In the genomic region with DNA sequence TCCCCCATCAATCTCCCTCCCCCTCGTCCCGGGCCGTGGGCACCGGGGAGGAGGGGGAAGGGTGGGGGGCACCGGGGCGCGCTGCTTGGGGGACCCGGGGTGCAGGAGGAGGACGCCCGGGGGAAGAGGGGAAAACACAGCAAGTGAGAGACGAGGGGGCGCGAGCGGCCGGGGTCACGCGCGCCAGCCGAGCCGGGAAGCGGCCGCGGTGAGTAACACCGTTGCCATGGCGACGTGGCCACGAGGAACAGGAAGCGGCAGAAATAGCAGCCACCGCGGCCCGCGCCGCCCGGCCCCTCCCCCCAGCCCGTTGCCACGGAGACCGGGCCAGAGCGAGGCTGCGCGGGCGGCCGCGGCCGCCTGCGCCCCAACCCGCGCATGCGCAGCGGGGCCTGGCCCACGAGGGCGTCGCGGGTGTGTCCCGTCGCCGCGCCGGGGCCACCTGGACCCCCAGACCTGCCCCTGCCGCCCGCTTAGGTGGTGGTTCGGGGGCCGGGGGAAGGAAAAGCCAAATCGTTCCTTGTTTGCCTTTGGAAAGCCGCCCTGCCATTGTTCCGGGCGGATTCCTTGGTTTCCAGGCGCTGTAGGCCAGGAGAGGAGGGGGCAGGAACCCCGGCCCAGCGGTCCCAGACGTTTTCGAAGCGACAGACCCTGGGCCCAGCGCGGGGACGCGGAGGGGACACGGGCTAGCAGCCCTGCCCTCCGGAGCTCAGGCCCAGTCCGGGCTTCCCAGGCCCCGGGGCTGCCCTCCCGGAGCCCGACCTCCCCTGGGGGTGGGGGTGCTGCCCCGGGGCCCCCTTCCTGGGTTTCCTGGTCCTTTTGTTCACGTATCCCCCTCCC, we compare ENCODE assay signal across 8 cellular contexts.
A peak's percentile ranks its signal among the peaks of the same experiment; 100 is the strongest.
DNase-seq lines count a peak whose midpoint lies in the region; ATAC-seq and TF ChIP-seq lines count a peak whose summit lies in the region.

No MANE protein-coding gene starts in this region.

- no peak overlapping the region for H3K4me3 ChIP-seq in KMS-11 (IDR thresholded peaks at IDR 0.05; ENCODE audit: insufficient read depth, low read depth, low read length)
- H3K4me3 ChIP-seq in esophagus muscularis mucosa = peak overlapping the region; percentile 64 to 74 (median 70)
- peak overlapping the region; percentile 59 to 71 for H3K4me3 ChIP-seq in muscle layer of colon (ENCODE audit: low read depth in 1 of 2, low read length in 2 of 2)

- peak overlapping the region; percentile 64; the same call in 1 of the 2 replicates for H2AFZ ChIP-seq in KMS-11 (ENCODE audit: low read depth)

- WGBS in esophagus muscularis mucosa = under 1% methylated on average over 43 of the region's 84 CpGs

- no peaks in the 10 kb centered on the region for H3K79me2 ChIP-seq in KMS-11 (ENCODE audit: insufficient read depth, low read depth)

- H3K27ac ChIP-seq in KMS-11 = peak overlapping the region; percentile 99
- peak overlapping the region; percentile 95 to 100 (median 98) for H3K27ac ChIP-seq in esophagus muscularis mucosa (replicated peaks in 1 of 4)
- peak overlapping the region; percentile 100 for H3K27ac ChIP-seq in muscle layer of colon (ENCODE audit: low read depth, low read length)

- H4K20me1 ChIP-seq in KMS-11 (ENCODE audit: insufficient read depth) = no peaks in the 10 kb centered on the region

- TF ChIP-seq EP300 in esophagus muscularis mucosa (IDR thresholded peaks at IDR 0.05) = no peak

- H3K9ac ChIP-seq in KMS-11 (peak overlapping the region; percentile 98), muscle layer of colon (ENCODE audit: low read length) (peak overlapping the region; percentile 87)

- H3K4me1 ChIP-seq in KMS-11 (ENCODE audit: low read depth, poor library complexity, severe bottlenecking) = peaks cover 21% of the 10 kb centered on the region
- peaks cover 31 to 53% (median 36%) of the 10 kb centered on the region in 4 donors for H3K4me1 ChIP-seq in esophagus muscularis mucosa
- H3K4me1 ChIP-seq in muscle layer of colon (ENCODE audit: insufficient read depth, low read length) = peaks cover 26% of the 10 kb centered on the region

- H3K9me3 ChIP-seq in esophagus muscularis mucosa (no peaks in the 10 kb centered on the region), muscle layer of colon (ENCODE audit: low read length) (no peaks in the 10 kb centered on the region)

- peak overlapping the region; percentile 75 for H3K4me2 ChIP-seq in KMS-11

- peak; percentile 77 for ATAC-seq in GM21737 (IDR thresholded peaks at IDR 0.05; ENCODE audit: unreplicated experiment)

- TF ChIP-seq CTCF in KMS-11 (conservative IDR thresholded peaks at IDR 0.05; ENCODE audit: low read depth, low read length) = no peak
- peak in 1 of 3 experiments; percentile 16 for TF ChIP-seq CTCF in esophagus muscularis mucosa (IDR thresholded peaks at IDR 0.05)

- H3K27me3 ChIP-seq in KMS-11 (ENCODE audit: insufficient read depth, low read depth) = no peaks in the 10 kb centered on the region
- H3K27me3 ChIP-seq in esophagus muscularis mucosa = no peaks in the 10 kb centered on the region
- no peaks in the 10 kb centered on the region for H3K27me3 ChIP-seq in muscle layer of colon (ENCODE audit: control insufficient read depth in 1 of 2, insufficient read depth in 2 of 2, low read length in 2 of 2)

- no peaks in the 10 kb centered on the region for H3K36me3 ChIP-seq in KMS-11 (ENCODE audit: insufficient read depth)
- H3K36me3 ChIP-seq in esophagus muscularis mucosa = no peaks in the 10 kb centered on the region
- no peaks in the 10 kb centered on the region for H3K36me3 ChIP-seq in muscle layer of colon (ENCODE audit: insufficient read depth, low read length)

- peak; percentile 99 for DNase-seq in DMS53 (lab: John Stamatoyannopoulos, UW)
- DNase-seq in activated T-cell treated with anti-CD3 and anti-CD28 coated beads, Interleukin-2, amount 50 U/mL, for 48 hours = peak; percentile 98 to 99
- DNase-seq in esophagus muscularis mucosa (ENCODE audit: extremely low spot score) = peak; percentile 99
- peak; percentile 100 for DNase-seq in stimulated activated CD8-positive, alpha-beta memory T cell treated with anti-CD3 and anti-CD28 coated beads, Interleukin-4, amount 100 ng/mL, for 48 hours

- intact Hi-C loops in esophagus muscularis mucosa (cut with DNase I) = loop anchor here (5.0 kb wide), 2 partner anchors 76 to 84 kb away; no protein-coding TSS in a partner anchor

- TF ChIP-seq POLR2A in esophagus muscularis mucosa (IDR thresholded peaks at IDR 0.05; ENCODE audit: low read depth) = peak; percentile 69

TF ChIP-seq in PFSK-1, 5 proteins besides CTCF, POLR2A, EP300 and RAD21:
- TF ChIP-seq TAF1 (IDR thresholded peaks at IDR 0.05; ENCODE audit: borderline replicate concordance, insufficient read depth, low read length) = peak; percentile 54; the same call in 1 of the 2 replicates
- TF ChIP-seq POLR2AphosphoS5 (IDR thresholded peaks at IDR 0.05; ENCODE audit: low read depth, low read length) = peak; percentile 53
- TF ChIP-seq, protein P1, sequence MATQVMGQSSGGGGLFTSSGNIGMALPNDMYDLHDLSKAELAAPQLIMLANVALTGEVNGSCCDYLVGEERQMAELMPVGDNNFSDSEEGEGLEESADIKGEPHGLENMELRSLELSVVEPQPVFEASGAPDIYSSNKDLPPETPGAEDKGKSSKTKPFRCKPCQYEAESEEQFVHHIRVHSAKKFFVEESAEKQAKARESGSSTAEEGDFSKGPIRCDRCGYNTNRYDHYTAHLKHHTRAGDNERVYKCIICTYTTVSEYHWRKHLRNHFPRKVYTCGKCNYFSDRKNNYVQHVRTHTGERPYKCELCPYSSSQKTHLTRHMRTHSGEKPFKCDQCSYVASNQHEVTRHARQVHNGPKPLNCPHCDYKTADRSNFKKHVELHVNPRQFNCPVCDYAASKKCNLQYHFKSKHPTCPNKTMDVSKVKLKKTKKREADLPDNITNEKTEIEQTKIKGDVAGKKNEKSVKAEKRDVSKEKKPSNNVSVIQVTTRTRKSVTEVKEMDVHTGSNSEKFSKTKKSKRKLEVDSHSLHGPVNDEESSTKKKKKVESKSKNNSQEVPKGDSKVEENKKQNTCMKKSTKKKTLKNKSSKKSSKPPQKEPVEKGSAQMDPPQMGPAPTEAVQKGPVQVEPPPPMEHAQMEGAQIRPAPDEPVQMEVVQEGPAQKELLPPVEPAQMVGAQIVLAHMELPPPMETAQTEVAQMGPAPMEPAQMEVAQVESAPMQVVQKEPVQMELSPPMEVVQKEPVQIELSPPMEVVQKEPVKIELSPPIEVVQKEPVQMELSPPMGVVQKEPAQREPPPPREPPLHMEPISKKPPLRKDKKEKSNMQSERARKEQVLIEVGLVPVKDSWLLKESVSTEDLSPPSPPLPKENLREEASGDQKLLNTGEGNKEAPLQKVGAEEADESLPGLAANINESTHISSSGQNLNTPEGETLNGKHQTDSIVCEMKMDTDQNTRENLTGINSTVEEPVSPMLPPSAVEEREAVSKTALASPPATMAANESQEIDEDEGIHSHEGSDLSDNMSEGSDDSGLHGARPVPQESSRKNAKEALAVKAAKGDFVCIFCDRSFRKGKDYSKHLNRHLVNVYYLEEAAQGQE (IDR thresholded peaks at IDR 0.05; ENCODE audit: insufficient read depth in 1 of 2, low read depth in 2 of 2, low read length in 2 of 2) = no peak
- TF ChIP-seq SIN3A (IDR thresholded peaks at IDR 0.05; ENCODE audit: borderline replicate concordance, insufficient read depth, low read length) = 0 out of 2 replicates have a peak, but pooled peaks have one; percentile 40
